In genomic region chr7:130878785-130879184, GRCh38 we compare ENCODE assay signal across 1 cellular context.
TF ChIP-seq lines count a peak whose summit lies in the region.

No MANE protein-coding gene starts in this region.

TF ChIP-seq in WTC11, 78 proteins besides CTCF, POLR2A, EP300 and RAD21 (continued from another document):
- TF ChIP-seq FOXP4 (CRISPR knock-in tag; IDR thresholded peaks at IDR 0.05) (no peak), TCF7 (CRISPR knock-in tag; IDR thresholded peaks at IDR 0.05; ENCODE audit: low read depth) (no peak), KAT7 (CRISPR knock-in tag; IDR thresholded peaks at IDR 0.05; ENCODE audit: borderline replicate concordance) (no peak), ZSCAN18 (CRISPR knock-in tag; IDR thresholded peaks at IDR 0.05) (no peak)
TF ChIP-seq in WTC11: peak in this region for 0.
